In the genomic region with DNA sequence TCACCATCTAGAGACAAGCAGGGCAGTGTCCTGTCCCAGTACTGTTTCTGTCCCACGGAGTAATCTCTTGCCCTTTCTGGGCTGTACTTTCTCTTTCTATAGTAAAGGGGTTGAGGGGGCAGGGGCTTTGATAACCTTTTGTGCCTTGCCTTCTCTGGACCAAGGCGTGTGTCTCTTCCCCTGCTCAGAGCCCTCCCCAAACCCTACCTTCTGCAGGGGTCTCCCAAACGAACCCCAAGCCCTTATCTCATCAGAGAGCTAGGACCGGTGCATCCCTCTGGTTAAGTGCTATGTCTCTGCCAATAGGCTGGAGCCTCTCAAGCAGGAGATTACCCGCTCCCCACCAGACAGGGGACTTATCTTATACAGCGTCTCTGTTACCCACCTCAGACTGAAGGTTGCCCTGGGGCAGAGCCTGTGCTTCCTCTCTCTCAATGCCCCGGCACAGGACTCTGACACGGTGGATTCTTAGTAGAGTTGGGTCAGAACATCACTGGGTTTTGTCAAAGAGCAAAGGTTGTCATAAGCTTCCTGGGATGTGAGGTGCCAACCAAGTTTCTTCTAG, we compare ENCODE assay signal across 1 cellular context.
TF ChIP-seq lines count a peak whose summit lies in the region.

No MANE protein-coding gene starts in this region.

TF ChIP-seq in WTC11, 78 proteins besides CTCF, POLR2A, EP300 and RAD21 (continued from another document):
- TF ChIP-seq ZNF671 (CRISPR knock-in tag; IDR thresholded peaks at IDR 0.05) (no peak), SMAD3 (CRISPR knock-in tag; IDR thresholded peaks at IDR 0.05; ENCODE audit: borderline replicate concordance) (no peak), ZNF396 (CRISPR knock-in tag; IDR thresholded peaks at IDR 0.05; ENCODE audit: borderline replicate concordance) (no peak), HMGA2 (CRISPR knock-in tag; IDR thresholded peaks at IDR 0.05) (no peak), CREM (CRISPR knock-in tag; IDR thresholded peaks at IDR 0.05) (no peak), ELF4 (CRISPR knock-in tag; IDR thresholded peaks at IDR 0.05; ENCODE audit: low read depth) (no peak), ZNF219 (CRISPR knock-in tag; IDR thresholded peaks at IDR 0.05; ENCODE audit: borderline replicate concordance) (no peak), TP53 (CRISPR knock-in tag; IDR thresholded peaks at IDR 0.05) (no peak), MXD4 (CRISPR knock-in tag; IDR thresholded peaks at IDR 0.05; ENCODE audit: borderline replicate concordance) (no peak), TCF7 (CRISPR knock-in tag; IDR thresholded peaks at IDR 0.05; ENCODE audit: low read depth) (no peak)
- TF ChIP-seq, protein P1, sequence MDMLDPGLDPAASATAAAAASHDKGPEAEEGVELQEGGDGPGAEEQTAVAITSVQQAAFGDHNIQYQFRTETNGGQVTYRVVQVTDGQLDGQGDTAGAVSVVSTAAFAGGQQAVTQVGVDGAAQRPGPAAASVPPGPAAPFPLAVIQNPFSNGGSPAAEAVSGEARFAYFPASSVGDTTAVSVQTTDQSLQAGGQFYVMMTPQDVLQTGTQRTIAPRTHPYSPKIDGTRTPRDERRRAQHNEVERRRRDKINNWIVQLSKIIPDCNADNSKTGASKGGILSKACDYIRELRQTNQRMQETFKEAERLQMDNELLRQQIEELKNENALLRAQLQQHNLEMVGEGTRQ (CRISPR knock-in tag; IDR thresholded peaks at IDR 0.05): no peak
- TF ChIP-seq, protein P2, sequence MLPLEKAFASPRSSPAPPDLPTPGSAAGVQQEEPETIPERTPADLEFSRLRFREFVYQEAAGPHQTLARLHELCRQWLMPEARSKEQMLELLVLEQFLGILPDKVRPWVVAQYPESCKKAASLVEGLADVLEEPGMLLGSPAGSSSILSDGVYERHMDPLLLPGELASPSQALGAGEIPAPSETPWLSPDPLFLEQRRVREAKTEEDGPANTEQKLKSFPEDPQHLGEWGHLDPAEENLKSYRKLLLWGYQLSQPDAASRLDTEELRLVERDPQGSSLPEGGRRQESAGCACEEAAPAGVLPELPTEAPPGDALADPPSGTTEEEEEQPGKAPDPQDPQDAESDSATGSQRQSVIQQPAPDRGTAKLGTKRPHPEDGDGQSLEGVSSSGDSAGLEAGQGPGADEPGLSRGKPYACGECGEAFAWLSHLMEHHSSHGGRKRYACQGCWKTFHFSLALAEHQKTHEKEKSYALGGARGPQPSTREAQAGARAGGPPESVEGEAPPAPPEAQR (CRISPR knock-in tag; IDR thresholded peaks at IDR 0.05): no peak
- TF ChIP-seq, protein P3, sequence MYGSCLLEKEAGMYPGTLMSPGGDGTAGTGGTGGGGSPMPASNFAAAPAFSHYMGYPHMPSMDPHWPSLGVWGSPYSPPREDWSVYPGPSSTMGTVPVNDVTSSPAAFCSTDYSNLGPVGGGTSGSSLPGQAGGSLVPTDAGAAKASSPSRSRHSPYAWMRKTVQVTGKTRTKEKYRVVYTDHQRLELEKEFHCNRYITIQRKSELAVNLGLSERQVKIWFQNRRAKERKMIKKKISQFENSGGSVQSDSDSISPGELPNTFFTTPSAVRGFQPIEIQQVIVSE (CRISPR knock-in tag; IDR thresholded peaks at IDR 0.05; ENCODE audit: borderline replicate concordance): no peak
TF ChIP-seq in WTC11: peak in this region for 0.
